ENCODE assay signal across 21 cellular contexts in the genomic region with DNA sequence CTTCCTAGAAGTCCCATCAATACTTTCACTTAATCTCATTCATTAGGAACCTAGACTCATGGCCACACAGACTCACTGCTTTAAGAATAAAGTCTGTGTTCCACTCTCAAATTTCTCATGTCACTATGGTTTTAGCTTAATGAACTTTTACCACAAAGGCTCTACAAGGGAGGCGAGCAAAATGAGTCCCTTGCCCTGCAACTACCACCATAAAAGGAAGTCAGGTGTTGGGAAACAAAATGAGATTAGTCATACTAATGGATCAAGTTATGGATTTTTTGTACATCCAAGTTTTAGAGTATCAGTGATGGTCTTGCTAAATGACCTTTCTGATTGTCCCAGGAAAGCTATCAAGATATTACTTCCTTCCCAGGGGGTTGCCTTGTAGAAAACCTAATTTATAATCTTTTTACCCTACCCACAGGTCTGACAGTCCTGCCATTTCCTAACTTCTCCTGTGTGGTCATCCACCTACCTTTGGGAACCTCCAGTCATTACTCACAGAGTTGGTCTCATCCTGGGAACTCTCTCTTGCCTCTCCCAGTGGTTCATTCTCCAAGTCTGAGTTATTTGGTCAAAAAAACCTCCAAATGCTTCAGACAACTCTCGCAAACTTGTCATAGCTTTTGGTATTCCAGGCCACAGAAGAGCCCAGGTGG.
"Had no signal": no experiment of that assay in that cellular context is flagged by ENCODE, and none has a peak within 500 bp of the region (broad histone marks: within the 10 kb centered on the region; RNA-seq: fewer than 3 reads in every experiment).

No MANE protein-coding gene starts in this region.

- FAIRE-seq: pancreas had no signal

- H3K9me3 ChIP-seq: esophagus muscularis mucosa, lower lobe of right lung, neutrophil, pancreas, thoracic aorta, upper lobe of right lung had no signal

- H3K4me3 ChIP-seq: esophagus muscularis mucosa, lower lobe of right lung, pancreas, smooth muscle cell, thoracic aorta, upper lobe of right lung had no signal

- H3K4me2 ChIP-seq: smooth muscle cell had no signal

- ATAC-seq: activated CD8-positive, alpha-beta T cell treated with anti-CD3 and anti-CD28 coated beads for 36 hours; left cardiac atrium; lower lobe of right lung; natural killer cell; pancreas; sciatic nerve; stimulated activated memory B cell treated with anti-CD40 and anti-IgM and Interleukin-4, amounts not matched to agents 10 μg/mL and 1 μg/mL and 100 μg/mL, for 72 hours; upper lobe of right lung had no signal

- DNase-seq: activated CD4-positive, alpha-beta T cell treated with anti-CD3 and anti-CD28 coated beads for 48 hours; activated CD8-positive, alpha-beta T cell treated with anti-CD3 and anti-CD28 coated beads for 36 hours; activated naive CD4-positive, alpha-beta T cell treated with Interleukin-2 at 50 U/mL for 16 hours; activated T-cell treated with anti-CD3 and anti-CD28 coated beads, Interleukin-2, amount 50 U/mL, for 1 hour; anterior cingulate cortex; cerebellar nuclear complex; cortex of kidney; effector CD4-positive, alpha-beta T cell; left cardiac atrium; lower lobe of right lung; natural killer cell; pancreas; stimulated activated CD4-positive, alpha-beta T cell treated with anti-CD3 and anti-CD28 coated beads, Interleukin-4, amount 100 ng/mL, for 4 hours; upper lobe of right lung; WERI-Rb-1 had no signal

- H3K4me1 ChIP-seq: lower lobe of right lung, upper lobe of right lung had no signal

- H3K27me3 ChIP-seq: esophagus muscularis mucosa, neutrophil, pancreas, upper lobe of right lung had no signal

- H3K36me3 ChIP-seq: lower lobe of right lung, neutrophil, pancreas, thoracic aorta, upper lobe of right lung, WERI-Rb-1 had no signal

- H3K27ac ChIP-seq: esophagus muscularis mucosa, lower lobe of right lung, neutrophil, pancreas, thoracic aorta, upper lobe of right lung, WERI-Rb-1 had no signal
